Comparison of ENCODE assay signal across 8 cellular contexts in the genomic region with DNA sequence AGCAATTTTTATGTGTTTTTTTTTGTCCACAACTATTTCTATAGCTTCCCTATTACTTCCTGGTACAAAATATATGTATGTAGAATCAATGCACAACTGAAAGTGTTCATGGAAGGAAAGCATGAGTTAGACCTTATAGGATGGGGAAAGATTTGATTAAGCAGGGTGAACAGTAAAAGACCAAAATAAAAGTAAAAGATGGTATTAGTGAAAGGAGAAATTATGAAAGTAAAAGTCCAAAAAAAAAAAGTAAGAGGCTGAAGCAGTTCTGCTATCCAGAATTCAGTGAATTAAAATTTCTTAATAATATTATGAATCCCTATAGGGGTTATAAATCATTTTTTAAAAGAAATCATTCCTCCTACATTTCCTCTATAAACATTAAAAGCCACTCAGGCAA.
"Had no signal": no experiment of that assay in that cellular context is flagged by ENCODE, and none has a peak within 500 bp of the region (broad histone marks: within the 10 kb centered on the region; RNA-seq: fewer than 3 reads in every experiment).

No MANE protein-coding gene starts in this region.

- H3K4me3 Mint-ChIP-seq: H9, HFFc6 had no signal

- ATAC-seq: HCT116 had no signal

- H3K4me3 ChIP-seq: GM23248, HAP-1 had no signal

- DNase-seq: GM23248, GOT3, H7, H9, HCEC 1CT, HFFc6 had no signal

- H3K36me3 ChIP-seq: HAP-1 had no signal

- H3K27ac Mint-ChIP-seq: HFFc6 had no signal

- H3K9ac ChIP-seq: GM23248 had no signal

- H3K4me1 ChIP-seq: HAP-1 had no signal

- H3K9me3 Mint-ChIP-seq: H9 had no signal

- H2AFZ ChIP-seq: GM23248 had no signal

- H3K27ac ChIP-seq: GM23248 had no signal

- H3K9me3 ChIP-seq: HAP-1 had no signal
